ENCODE assay signal across 6 cellular contexts in genomic region chr20:61096463-61096862, GRCh38.
"Had no signal": no experiment of that assay in that cellular context is flagged by ENCODE, and none has a peak within 500 bp of the region (broad histone marks: within the 10 kb centered on the region; RNA-seq: fewer than 3 reads in every experiment).

No MANE protein-coding gene starts in this region.

- FAIRE-seq: HepG2 had no signal

- H3K27ac ChIP-seq: HL-60, KMS-11 had no signal

- H3K4me2 ChIP-seq: KMS-11 had no signal

- ATAC-seq: HepG2 had no signal

- DNase-seq: IMR-90, KBM-7, KG1 had no signal

- H3K9ac ChIP-seq: KMS-11 had no signal
